ENCODE assay signal across 8 cellular contexts in genomic region chr1:88983791-88984552, GRCh38. TPM values are rescaled to one million over a fixed set of nuclear protein-coding genes. Genes with fewer than 3 reads are reported as not detected.
DNase-seq lines count a peak whose midpoint lies in the region; ATAC-seq, FAIRE-seq and TF ChIP-seq lines count a peak whose summit lies in the region.

No MANE protein-coding gene starts in this region.

- H3K36me3 ChIP-seq in breast epithelium (no peaks in the 10 kb centered on the region), kidney (ENCODE audit: control insufficient read depth in 1 of 2, insufficient read depth in 2 of 2, low read length in 2 of 2) (peaks cover 3 to 8% of the 10 kb centered on the region in 2 donors)

- peak; percentile 67 for TF ChIP-seq CTCF in RWPE1 (conservative IDR thresholded peaks at IDR 0.05; ENCODE audit: low read depth)
- TF ChIP-seq CTCF in breast epithelium (IDR thresholded peaks at IDR 0.05), result peak; percentile 49 to 77 (median 66)
- TF ChIP-seq CTCF in kidney (IDR thresholded peaks at IDR 0.05; ENCODE audit: borderline replicate concordance, extremely low read depth, insufficient read depth), result peak; percentile 74

- H3K9me3 ChIP-seq in breast epithelium (no peaks in the 10 kb centered on the region), kidney (ENCODE audit: control insufficient read depth in 1 of 2, low read length in 2 of 2) (no peaks in the 10 kb centered on the region)

- no peak for ATAC-seq in HG03469 (IDR thresholded peaks at IDR 0.05; ENCODE audit: unreplicated experiment)

- no peak for TF ChIP-seq POLR2A in breast epithelium (IDR thresholded peaks at IDR 0.05)

- peak; percentile 33 for DNase-seq in activated CD4-positive, alpha-beta T cell treated with anti-CD3 and anti-CD28 coated beads for 48 hours
- no peak for DNase-seq in activated CD4-positive, alpha-beta T cell treated with anti-CD3 and anti-CD28 coated beads for 1 hour
- DNase-seq in HT-29 (ENCODE audit: low spot score) (peak; percentile 72), RWPE1 (ENCODE audit: low spot score) (peak; percentile 51), breast epithelium (ENCODE audit: low spot score in 2 of 2) (no peak), kidney (no peak), superior temporal gyrus (ENCODE audit: extremely low spot score) (peak; percentile 89)

- H3K27me3 ChIP-seq in breast epithelium, result no peaks in the 10 kb centered on the region

- intact Hi-C loops in breast epithelium (cut with DNase I; ENCODE audit: low total_unique reads) (no loop called here), kidney (cut with DNase I) (no loop called here)

- peaks cover 0 to 9% of the 10 kb centered on the region in 2 donors for H3K4me1 ChIP-seq in breast epithelium
- H3K4me1 ChIP-seq in kidney (ENCODE audit: control insufficient read depth in 1 of 2, insufficient read depth in 1 of 2, low read depth in 1 of 2, low read length in 2 of 2), result peaks cover 4 to 6% of the 10 kb centered on the region in 2 donors

- POLR2A ChIA-PET in RWPE1 (lab: Yijun Ruan, JAX; ENCODE audit: low non-redundant PET), result no interaction called here

- H3K9ac ChIP-seq in kidney (ENCODE audit: low read length in 2 of 2), result peak overlapping the region in 1 of 2 donors; percentile 17

- peak overlapping the region in 2 of 3 donors; percentile 7 to 29 for H3K4me3 ChIP-seq in breast epithelium
- no peak overlapping the region for H3K4me3 ChIP-seq in kidney (ENCODE audit: low read length in 2 of 2)

- CTCF ChIA-PET in RWPE1 (lab: Yijun Ruan, JAX), result interaction anchor here (0.6 to 1.4 kb wide), 9 partner anchors 10 to 1393 kb away, joined by 3 to 10 read pairs (median 4); no protein-coding TSS in a partner anchor

- no peak for FAIRE-seq in kidney (lab: Jason Lieb, UNC)

- H3K27ac ChIP-seq in RWPE1 (peak overlapping the region; percentile 64), breast epithelium (peak overlapping the region; percentile 59 to 82), kidney (ENCODE audit: low read depth in 2 of 2, low read length in 2 of 2) (peak overlapping the region in 1 of 2 donors; percentile 41)

RNA-seq across cellular contexts. Expression of gene KYAT3, which starts 8.5 kb away (rescaled TPM):
- total RNA-seq in HT-29 (2014; rRNA removed; shearing (Covaris generic)), result 7.3 and 8.8 TPM in 2 replicates
- total RNA-seq in breast epithelium, result 10 to 100 TPM; 35.1 to 52.5 (median 46.7) TPM
- total RNA-seq in kidney, result 32.4 TPM
- polyA plus RNA-seq in kidney (ENCODE audit: insufficient read depth, low read depth, low replicate concordance), result 24.6 TPM

RNA-seq across cellular contexts. Expression of gene RBMXL1, which starts 8.5 kb away (rescaled TPM):
- 8.4 and 9.3 TPM in 2 replicates for total RNA-seq in HT-29 (2014; rRNA removed; shearing (Covaris generic))
- total RNA-seq in breast epithelium, result 10 to 100 TPM; 18.6 to 21.9 (median 18.7) TPM
- total RNA-seq in kidney, result 19.5 TPM
- 4.9 TPM for polyA plus RNA-seq in kidney (ENCODE audit: insufficient read depth, low read depth, low replicate concordance)

RNA-seq across cellular contexts. Expression of gene GBP3, which starts 38.7 kb away (rescaled TPM):
- 8.6 and 9.2 TPM in 2 replicates for total RNA-seq in HT-29 (2014; rRNA removed; shearing (Covaris generic))
- 10 to 100 TPM; 10.1 to 44.9 (median 22.9) TPM for total RNA-seq in breast epithelium
- total RNA-seq in kidney, result 57.7 TPM
- polyA plus RNA-seq in kidney (ENCODE audit: insufficient read depth, low read depth, low replicate concordance), result 31.5 TPM

Comparison
In these comparisons a context has a peak if more than half of its experiments do, and no peak if none do; other contexts are left out.
1. DNase-seq: peak in activated CD4-positive, alpha-beta T cell treated with anti-CD3 and anti-CD28 coated beads for 48 hours (single experiment), HT-29 (single experiment), RWPE1 (single experiment) and superior temporal gyrus (single experiment); none in activated CD4-positive, alpha-beta T cell treated with anti-CD3 and anti-CD28 coated beads for 1 hour (single experiment), breast epithelium (0 of 2) and kidney (single experiment).
2. H3K4me3 ChIP-seq: peak in breast epithelium (2 of 3); none in kidney (0 of 2).
3. Peak in every context shown above with its lines, with median percentiles within 50 percentile points of each other: CTCF ChIP-seq.